In the genomic region with DNA sequence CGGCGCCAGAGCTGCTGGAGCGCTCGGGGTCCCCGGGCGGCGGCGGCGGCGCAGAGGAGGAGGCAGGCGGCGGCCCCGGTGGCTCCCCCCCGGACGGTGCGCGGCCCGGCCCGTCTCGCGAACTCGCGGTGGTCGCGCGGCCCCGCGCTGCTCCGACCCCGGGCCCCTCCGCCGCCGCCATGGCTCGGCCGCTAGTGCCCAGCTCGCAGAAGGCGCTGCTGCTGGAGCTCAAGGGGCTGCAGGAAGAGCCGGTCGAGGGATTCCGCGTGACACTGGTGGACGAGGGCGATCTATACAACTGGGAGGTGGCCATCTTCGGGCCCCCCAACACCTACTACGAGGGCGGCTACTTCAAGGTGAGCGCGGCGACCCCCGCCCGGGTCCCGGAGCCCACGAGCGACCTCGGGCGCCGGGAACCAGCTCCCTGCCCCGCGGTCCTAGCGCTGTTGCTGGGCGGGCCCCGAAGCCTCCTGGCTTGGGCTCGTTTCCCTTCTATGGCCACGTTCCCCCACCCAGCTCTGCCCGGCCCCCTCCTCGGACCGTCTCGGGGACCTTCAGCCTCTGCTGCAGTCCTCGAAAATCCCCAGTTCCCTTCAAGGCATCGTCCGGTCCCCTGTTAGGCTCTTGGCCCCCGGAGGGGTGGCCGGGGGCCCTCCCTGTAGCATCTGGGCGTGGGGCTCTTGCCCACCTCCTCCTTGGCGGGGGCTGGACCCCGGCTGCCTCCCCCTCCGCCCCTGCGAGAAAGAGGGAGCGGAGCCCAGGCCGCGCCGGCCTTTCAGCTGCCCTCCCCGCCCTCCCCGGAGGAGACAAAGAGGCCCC, we compare ENCODE assay signal across 8 cellular contexts. TPM values are rescaled to one million over a fixed set of nuclear protein-coding genes. Genes with fewer than 3 reads are reported as not detected.
A peak's percentile ranks its signal among the peaks of the same experiment; 100 is the strongest.
DNase-seq lines count a peak whose midpoint lies in the region; ATAC-seq and TF ChIP-seq lines count a peak whose summit lies in the region.

A gene with protein sequence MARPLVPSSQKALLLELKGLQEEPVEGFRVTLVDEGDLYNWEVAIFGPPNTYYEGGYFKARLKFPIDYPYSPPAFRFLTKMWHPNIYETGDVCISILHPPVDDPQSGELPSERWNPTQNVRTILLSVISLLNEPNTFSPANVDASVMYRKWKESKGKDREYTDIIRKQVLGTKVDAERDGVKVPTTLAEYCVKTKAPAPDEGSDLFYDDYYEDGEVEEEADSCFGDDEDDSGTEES (plus strand): TSS at position 8 of the 819 bp plus-strand sequence. CDS start 172 bp downstream, at position 180.

- no peak for TF ChIP-seq EP300 in stomach (IDR thresholded peaks at IDR 0.05)

- DNase-seq in Caco-2 = no peak
- DNase-seq in Jurkat, Clone E6-1 (ENCODE audit: low read depth, low spot score) = no peak
- DNase-seq in kidney epithelial cell (ENCODE audit: low read depth) = no peak
- no peak for DNase-seq in stomach
- DNase-seq in NCI-H128 (lab: John Stamatoyannopoulos, UW; ENCODE audit: unreplicated experiment) = no peak
- no peak for DNase-seq in stimulated activated CD4-positive, alpha-beta T cell treated with anti-CD3 and anti-CD28 coated beads, Interleukin-4, amount 100 ng/mL, for 4 hours

- H3K4me3 Mint-ChIP-seq in Caco-2 (ENCODE audit: unreplicated experiment) = peak within 1 kb of the TSS; percentile 82
- peak within 1 kb of the TSS; percentile 93 to 98 (median 94) for H3K4me3 Mint-ChIP-seq in brain

- H3K36me3 ChIP-seq in Caco-2 (ENCODE audit: control insufficient read depth, insufficient read depth, low read length) = peaks cover 1% of the 10 kb centered on the region; the same call in 1 of the 2 replicates
- no peaks in the 10 kb centered on the region for H3K36me3 ChIP-seq in kidney epithelial cell (ENCODE audit: control insufficient read depth, insufficient read depth, low read length)
- H3K36me3 ChIP-seq in stomach = peaks cover 13 to 22% (median 18%) of the 10 kb centered on the region in 4 donors

- H3K4me1 ChIP-seq in Caco-2 (peaks cover 30% of the 10 kb centered on the region), stomach (peaks cover 27 to 52% (median 41%) of the 10 kb centered on the region in 4 donors)

- POLR2A ChIA-PET in Caco-2 (lab: Charles Lee) = interaction anchor here (0.8 to 1.9 kb wide), 4 partner anchors 15 to 102 kb away, joined by 3 to 9 read pairs (median 4); a partner anchor contains a TSS

- peak within 1 kb of the TSS; percentile 72 for H3K27ac Mint-ChIP-seq in Caco-2 (ENCODE audit: unreplicated experiment)
- H3K27ac Mint-ChIP-seq in brain = peak within 1 kb of the TSS; percentile 71 to 98 (median 97)

- WGBS in stomach, 5 donors = 0 to 2% (median 0%) methylated on average over 22 to 84 of the region's 84 CpGs

- TF ChIP-seq POLR2A in stomach (IDR thresholded peaks at IDR 0.05) = no peak

- H3K27me3 ChIP-seq in Caco-2 (replicated peaks; ENCODE audit: control insufficient read depth, insufficient read depth, low read length) (no peaks in the 10 kb centered on the region), kidney epithelial cell (ENCODE audit: control insufficient read depth, insufficient read depth, low read length) (no peaks in the 10 kb centered on the region), stomach (peaks cover 0 to 10% (median 4%) of the 10 kb centered on the region in 3 donors)

- no peaks in the 10 kb centered on the region for H3K27me3 Mint-ChIP-seq in Caco-2 (ENCODE audit: insufficient read depth, unreplicated experiment)
- peaks cover 3% of the 10 kb centered on the region for H3K27me3 Mint-ChIP-seq in brain

- TF ChIP-seq CTCF in Caco-2 (IDR thresholded peaks at IDR 0.05; ENCODE audit: insufficient read depth in 1 of 2, low read depth in 1 of 2, low read length in 1 of 2, severe bottlenecking in 1 of 2, unreplicated experiment in 1 of 2) (no peak), brain (conservative IDR thresholded peaks at IDR 0.05) (no peak), kidney epithelial cell (IDR thresholded peaks at IDR 0.05; ENCODE audit: insufficient read depth, low read length, poor library complexity, severe bottlenecking) (no peak), stomach (IDR thresholded peaks at IDR 0.05) (no peak)

- BruUV-seq in Caco-2 (replicated peaks; lab: Mats Ljungman, UMichigan) = no TSS peak

- H3K27ac ChIP-seq in stomach = peak within 1 kb of the TSS; percentile 92 to 99 (median 96)

- CTCF ChIA-PET in Caco-2 (lab: Charles Lee) = interaction anchor here (0.9 to 3.1 kb wide), 5 partner anchors 22 to 147 kb away, joined by 3 to 28 read pairs (median 3); no protein-coding TSS in a partner anchor

- H3K36me3 Mint-ChIP-seq in Caco-2 (ENCODE audit: insufficient read depth, unreplicated experiment) (peaks cover 21% of the 10 kb centered on the region), brain (peaks cover 7% of the 10 kb centered on the region)

- H3K9me3 Mint-ChIP-seq in Caco-2 (ENCODE audit: unreplicated experiment) (no peaks in the 10 kb centered on the region), brain (no peaks in the 10 kb centered on the region)

- no peaks in the 10 kb centered on the region for H3K9me3 ChIP-seq in Caco-2
- no peaks in the 10 kb centered on the region for H3K9me3 ChIP-seq in stomach

- H3K4me3 ChIP-seq in Caco-2 (ENCODE audit: low read depth, low read length) (peak within 1 kb of the TSS; percentile 94), kidney epithelial cell (ENCODE audit: low read depth, low read length) (peak within 1 kb of the TSS; percentile 95), stomach (peak within 1 kb of the TSS; percentile 97 to 100 (median 99))
- peak within 1 kb of the TSS; percentile 80 for H3K4me3 ChIP-seq in Jurkat, Clone E6-1 (ENCODE audit: low read length)

- intact Hi-C loops in Caco-2 (cut with micrococcal nuclease; ENCODE audit: unreplicated experiment) (loop anchor here (2.0 to 5.0 kb wide), 2 partner anchors 25 to 40 kb away; a partner anchor contains a TSS), stomach (cut with DNase I; ENCODE audit: low total_unique reads) (no loop called here)

- peak; percentile 38 for ATAC-seq in GM19452 (IDR thresholded peaks at IDR 0.05; ENCODE audit: unreplicated experiment)

- H3K4me1 Mint-ChIP-seq in Caco-2 (ENCODE audit: low read depth, unreplicated experiment) = peaks cover 6% of the 10 kb centered on the region
- peaks cover 29% of the 10 kb centered on the region for H3K4me1 Mint-ChIP-seq in brain

RNA-seq across cellular contexts. Expression of the gene that starts here (rescaled TPM):
- total RNA-seq in Caco-2 (2022) = 129 and 133 TPM in 2 replicates
- 61.4 TPM for polyA plus RNA-seq in Jurkat, Clone E6-1 (2012; ENCODE audit: insufficient read depth, insufficient read length)
- polyA plus RNA-seq in brain (ENCODE audit: insufficient read depth, low read depth, low replicate concordance) = 152 TPM
- 168 and 194 TPM in 2 replicates for total RNA-seq in kidney epithelial cell
- total RNA-seq in stomach = 100 to 1,000 TPM in 2 of 5 donors, 10 to 100 TPM in 3; 26.1 to 503 (median 72.9) TPM
- polyA plus RNA-seq in stomach = 10 to 100 TPM; 62.9 to 82.1 (median 80.5) TPM
